In the genomic region with DNA sequence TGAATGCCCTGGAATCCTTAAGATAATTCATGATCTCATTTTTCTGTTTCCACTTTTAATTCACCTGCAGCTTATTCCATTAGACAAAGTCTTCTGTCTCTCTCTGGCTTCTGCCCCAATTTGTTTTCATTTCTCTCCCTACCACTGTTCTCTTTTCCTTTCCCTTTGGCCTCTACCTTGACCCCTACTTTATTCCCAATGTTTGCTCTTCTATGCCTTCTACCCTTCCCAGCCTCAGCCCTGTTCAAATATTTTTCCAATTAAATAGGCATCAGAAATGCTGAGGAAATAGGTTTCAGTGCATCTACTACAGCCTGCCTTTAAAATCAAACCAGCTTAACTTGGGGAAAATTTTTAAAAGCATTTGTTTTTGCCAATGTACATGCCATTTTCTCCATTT, we compare ENCODE assay signal across 2 cellular contexts.
TF ChIP-seq lines count a peak whose summit lies in the region.

No MANE protein-coding gene starts in this region.

TF ChIP-seq in liver, 16 proteins besides CTCF, POLR2A, EP300 and RAD21 (continued from another document):
- TF ChIP-seq, protein P1, sequence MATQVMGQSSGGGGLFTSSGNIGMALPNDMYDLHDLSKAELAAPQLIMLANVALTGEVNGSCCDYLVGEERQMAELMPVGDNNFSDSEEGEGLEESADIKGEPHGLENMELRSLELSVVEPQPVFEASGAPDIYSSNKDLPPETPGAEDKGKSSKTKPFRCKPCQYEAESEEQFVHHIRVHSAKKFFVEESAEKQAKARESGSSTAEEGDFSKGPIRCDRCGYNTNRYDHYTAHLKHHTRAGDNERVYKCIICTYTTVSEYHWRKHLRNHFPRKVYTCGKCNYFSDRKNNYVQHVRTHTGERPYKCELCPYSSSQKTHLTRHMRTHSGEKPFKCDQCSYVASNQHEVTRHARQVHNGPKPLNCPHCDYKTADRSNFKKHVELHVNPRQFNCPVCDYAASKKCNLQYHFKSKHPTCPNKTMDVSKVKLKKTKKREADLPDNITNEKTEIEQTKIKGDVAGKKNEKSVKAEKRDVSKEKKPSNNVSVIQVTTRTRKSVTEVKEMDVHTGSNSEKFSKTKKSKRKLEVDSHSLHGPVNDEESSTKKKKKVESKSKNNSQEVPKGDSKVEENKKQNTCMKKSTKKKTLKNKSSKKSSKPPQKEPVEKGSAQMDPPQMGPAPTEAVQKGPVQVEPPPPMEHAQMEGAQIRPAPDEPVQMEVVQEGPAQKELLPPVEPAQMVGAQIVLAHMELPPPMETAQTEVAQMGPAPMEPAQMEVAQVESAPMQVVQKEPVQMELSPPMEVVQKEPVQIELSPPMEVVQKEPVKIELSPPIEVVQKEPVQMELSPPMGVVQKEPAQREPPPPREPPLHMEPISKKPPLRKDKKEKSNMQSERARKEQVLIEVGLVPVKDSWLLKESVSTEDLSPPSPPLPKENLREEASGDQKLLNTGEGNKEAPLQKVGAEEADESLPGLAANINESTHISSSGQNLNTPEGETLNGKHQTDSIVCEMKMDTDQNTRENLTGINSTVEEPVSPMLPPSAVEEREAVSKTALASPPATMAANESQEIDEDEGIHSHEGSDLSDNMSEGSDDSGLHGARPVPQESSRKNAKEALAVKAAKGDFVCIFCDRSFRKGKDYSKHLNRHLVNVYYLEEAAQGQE (IDR thresholded peaks at IDR 0.05), result no peak
- TF ChIP-seq, protein P2, sequence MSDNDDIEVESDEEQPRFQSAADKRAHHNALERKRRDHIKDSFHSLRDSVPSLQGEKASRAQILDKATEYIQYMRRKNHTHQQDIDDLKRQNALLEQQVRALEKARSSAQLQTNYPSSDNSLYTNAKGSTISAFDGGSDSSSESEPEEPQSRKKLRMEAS (IDR thresholded peaks at IDR 0.05), result no peak
- TF ChIP-seq TAF1 (conservative IDR thresholded peaks at IDR 0.05), result no peak
- TF ChIP-seq EGR1 (IDR thresholded peaks at IDR 0.05; ENCODE audit: low read depth in 2 of 2), result no peak
- no peak for TF ChIP-seq JUND (IDR thresholded peaks at IDR 0.05)
- no peak for TF ChIP-seq GABPA (IDR thresholded peaks at IDR 0.05 in 1 of 2, conservative IDR thresholded peaks at IDR 0.05 in 1 of 2)
- TF ChIP-seq FOXA1 (IDR thresholded peaks at IDR 0.05), result no peak

TF ChIP-seq in HepG2, 621 proteins besides CTCF, POLR2A, EP300 and RAD21 (continued from another document):
- TF ChIP-seq, protein P3, sequence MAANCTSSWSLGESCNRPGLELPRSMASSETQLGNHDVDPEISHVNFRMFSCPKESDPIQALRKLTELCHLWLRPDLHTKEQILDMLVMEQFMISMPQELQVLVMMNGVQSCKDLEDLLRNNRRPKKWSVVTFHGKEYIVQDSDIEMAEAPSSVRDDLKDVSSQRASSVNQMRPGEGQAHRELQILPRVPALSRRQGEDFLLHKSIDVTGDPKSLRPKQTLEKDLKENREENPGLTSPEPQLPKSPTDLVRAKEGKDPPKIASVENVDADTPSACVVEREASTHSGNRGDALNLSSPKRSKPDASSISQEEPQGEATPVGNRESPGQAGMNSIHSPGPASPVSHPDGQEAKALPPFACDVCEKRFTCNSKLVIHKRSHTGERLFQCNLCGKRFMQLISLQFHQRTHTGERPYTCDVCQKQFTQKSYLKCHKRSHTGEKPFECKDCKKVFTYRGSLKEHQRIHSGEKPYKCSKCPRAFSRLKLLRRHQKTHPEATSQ (CRISPR knock-in tag; IDR thresholded peaks at IDR 0.05; ENCODE audit: borderline replicate concordance), result no peak
- TF ChIP-seq ZNF234 (CRISPR knock-in tag; conservative IDR thresholded peaks at IDR 0.05), result no peak
- TF ChIP-seq, protein P4, sequence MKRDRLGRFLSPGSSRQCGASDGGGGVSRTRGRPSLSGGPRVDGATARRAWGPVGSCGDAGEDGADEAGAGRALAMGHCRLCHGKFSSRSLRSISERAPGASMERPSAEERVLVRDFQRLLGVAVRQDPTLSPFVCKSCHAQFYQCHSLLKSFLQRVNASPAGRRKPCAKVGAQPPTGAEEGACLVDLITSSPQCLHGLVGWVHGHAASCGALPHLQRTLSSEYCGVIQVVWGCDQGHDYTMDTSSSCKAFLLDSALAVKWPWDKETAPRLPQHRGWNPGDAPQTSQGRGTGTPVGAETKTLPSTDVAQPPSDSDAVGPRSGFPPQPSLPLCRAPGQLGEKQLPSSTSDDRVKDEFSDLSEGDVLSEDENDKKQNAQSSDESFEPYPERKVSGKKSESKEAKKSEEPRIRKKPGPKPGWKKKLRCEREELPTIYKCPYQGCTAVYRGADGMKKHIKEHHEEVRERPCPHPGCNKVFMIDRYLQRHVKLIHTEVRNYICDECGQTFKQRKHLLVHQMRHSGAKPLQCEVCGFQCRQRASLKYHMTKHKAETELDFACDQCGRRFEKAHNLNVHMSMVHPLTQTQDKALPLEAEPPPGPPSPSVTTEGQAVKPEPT (CRISPR knock-in tag; IDR thresholded peaks at IDR 0.05; ENCODE audit: low read depth), result no peak
- TF ChIP-seq ZFP41 (CRISPR knock-in tag; IDR thresholded peaks at IDR 0.05; ENCODE audit: borderline replicate concordance), result no peak
- TF ChIP-seq, protein P5, sequence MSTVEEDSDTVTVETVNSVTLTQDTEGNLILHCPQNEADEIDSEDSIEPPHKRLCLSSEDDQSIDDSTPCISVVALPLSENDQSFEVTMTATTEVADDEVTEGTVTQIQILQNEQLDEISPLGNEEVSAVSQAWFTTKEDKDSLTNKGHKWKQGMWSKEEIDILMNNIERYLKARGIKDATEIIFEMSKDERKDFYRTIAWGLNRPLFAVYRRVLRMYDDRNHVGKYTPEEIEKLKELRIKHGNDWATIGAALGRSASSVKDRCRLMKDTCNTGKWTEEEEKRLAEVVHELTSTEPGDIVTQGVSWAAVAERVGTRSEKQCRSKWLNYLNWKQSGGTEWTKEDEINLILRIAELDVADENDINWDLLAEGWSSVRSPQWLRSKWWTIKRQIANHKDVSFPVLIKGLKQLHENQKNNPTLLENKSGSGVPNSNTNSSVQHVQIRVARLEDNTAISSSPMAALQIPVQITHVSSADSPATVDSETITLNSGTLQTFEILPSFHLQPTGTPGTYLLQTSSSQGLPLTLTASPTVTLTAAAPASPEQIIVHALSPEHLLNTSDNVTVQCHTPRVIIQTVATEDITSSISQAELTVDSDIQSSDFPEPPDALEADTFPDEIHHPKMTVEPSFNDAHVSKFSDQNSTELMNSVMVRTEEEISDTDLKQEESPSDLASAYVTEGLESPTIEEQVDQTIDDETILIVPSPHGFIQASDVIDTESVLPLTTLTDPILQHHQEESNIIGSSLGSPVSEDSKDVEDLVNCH (CRISPR knock-in tag; IDR thresholded peaks at IDR 0.05), result no peak
- no peak for TF ChIP-seq FOXO1 (CRISPR knock-in tag; IDR thresholded peaks at IDR 0.05)
- TF ChIP-seq, protein P6, sequence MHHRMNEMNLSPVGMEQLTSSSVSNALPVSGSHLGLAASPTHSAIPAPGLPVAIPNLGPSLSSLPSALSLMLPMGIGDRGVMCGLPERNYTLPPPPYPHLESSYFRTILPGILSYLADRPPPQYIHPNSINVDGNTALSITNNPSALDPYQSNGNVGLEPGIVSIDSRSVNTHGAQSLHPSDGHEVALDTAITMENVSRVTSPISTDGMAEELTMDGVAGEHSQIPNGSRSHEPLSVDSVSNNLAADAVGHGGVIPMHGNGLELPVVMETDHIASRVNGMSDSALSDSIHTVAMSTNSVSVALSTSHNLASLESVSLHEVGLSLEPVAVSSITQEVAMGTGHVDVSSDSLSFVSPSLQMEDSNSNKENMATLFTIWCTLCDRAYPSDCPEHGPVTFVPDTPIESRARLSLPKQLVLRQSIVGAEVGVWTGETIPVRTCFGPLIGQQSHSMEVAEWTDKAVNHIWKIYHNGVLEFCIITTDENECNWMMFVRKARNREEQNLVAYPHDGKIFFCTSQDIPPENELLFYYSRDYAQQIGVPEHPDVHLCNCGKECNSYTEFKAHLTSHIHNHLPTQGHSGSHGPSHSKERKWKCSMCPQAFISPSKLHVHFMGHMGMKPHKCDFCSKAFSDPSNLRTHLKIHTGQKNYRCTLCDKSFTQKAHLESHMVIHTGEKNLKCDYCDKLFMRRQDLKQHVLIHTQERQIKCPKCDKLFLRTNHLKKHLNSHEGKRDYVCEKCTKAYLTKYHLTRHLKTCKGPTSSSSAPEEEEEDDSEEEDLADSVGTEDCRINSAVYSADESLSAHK (CRISPR knock-in tag; IDR thresholded peaks at IDR 0.05; ENCODE audit: borderline replicate concordance), result no peak
- no peak for TF ChIP-seq YEATS4 (CRISPR knock-in tag; IDR thresholded peaks at IDR 0.05; ENCODE audit: borderline replicate concordance)
- TF ChIP-seq, protein P7, sequence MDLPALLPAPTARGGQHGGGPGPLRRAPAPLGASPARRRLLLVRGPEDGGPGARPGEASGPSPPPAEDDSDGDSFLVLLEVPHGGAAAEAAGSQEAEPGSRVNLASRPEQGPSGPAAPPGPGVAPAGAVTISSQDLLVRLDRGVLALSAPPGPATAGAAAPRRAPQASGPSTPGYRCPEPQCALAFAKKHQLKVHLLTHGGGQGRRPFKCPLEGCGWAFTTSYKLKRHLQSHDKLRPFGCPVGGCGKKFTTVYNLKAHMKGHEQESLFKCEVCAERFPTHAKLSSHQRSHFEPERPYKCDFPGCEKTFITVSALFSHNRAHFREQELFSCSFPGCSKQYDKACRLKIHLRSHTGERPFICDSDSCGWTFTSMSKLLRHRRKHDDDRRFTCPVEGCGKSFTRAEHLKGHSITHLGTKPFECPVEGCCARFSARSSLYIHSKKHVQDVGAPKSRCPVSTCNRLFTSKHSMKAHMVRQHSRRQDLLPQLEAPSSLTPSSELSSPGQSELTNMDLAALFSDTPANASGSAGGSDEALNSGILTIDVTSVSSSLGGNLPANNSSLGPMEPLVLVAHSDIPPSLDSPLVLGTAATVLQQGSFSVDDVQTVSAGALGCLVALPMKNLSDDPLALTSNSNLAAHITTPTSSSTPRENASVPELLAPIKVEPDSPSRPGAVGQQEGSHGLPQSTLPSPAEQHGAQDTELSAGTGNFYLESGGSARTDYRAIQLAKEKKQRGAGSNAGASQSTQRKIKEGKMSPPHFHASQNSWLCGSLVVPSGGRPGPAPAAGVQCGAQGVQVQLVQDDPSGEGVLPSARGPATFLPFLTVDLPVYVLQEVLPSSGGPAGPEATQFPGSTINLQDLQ (CRISPR knock-in tag; IDR thresholded peaks at IDR 0.05), result no peak
- TF ChIP-seq, protein P8, sequence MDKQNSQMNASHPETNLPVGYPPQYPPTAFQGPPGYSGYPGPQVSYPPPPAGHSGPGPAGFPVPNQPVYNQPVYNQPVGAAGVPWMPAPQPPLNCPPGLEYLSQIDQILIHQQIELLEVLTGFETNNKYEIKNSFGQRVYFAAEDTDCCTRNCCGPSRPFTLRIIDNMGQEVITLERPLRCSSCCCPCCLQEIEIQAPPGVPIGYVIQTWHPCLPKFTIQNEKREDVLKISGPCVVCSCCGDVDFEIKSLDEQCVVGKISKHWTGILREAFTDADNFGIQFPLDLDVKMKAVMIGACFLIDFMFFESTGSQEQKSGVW (CRISPR knock-in tag; IDR thresholded peaks at IDR 0.05; ENCODE audit: borderline replicate concordance), result no peak
- no peak for TF ChIP-seq THYN1 (CRISPR knock-in tag; IDR thresholded peaks at IDR 0.05; ENCODE audit: borderline replicate concordance, low read depth)
- TF ChIP-seq U2AF1 (optimal IDR thresholded peaks at IDR 0.05; ENCODE audit: low read depth, low read length), result no peak
- no peak for TF ChIP-seq MATR3 (CRISPR knock-in tag; IDR thresholded peaks at IDR 0.05)
